8 cellular contexts compared by ENCODE assay signal in genomic region chr1:173868266-173869107, GRCh38. TPM values are rescaled to one million over a fixed set of nuclear protein-coding genes. Genes with fewer than 3 reads are reported as not detected.
A peak's percentile ranks its signal among the peaks of the same experiment; 100 is the strongest.
DNase-seq lines count a peak whose midpoint lies in the region; ATAC-seq and TF ChIP-seq lines count a peak whose summit lies in the region.

Gene ZBTB37 (plus strand): TSS chr1:173868380. CDS start chr1:173870226, 1,846 bp downstream.

- peaks cover 65% of the 10 kb centered on the region for H3K4me1 Mint-ChIP-seq in activated T-cell treated with anti-CD3 and anti-CD28 coated beads, Interleukin-2, amount 50 U/mL, for 4 hours (ENCODE audit: low read depth)
- peaks cover 59 to 82% of the 10 kb centered on the region in 2 donors for H3K4me1 Mint-ChIP-seq in natural killer cell treated with Interleukin-12 subunit alpha and Interleukin-12 subunit beta and Interleukin-15 and Interleukin-18, amount 100 ng/mL, for 72 hours (ENCODE audit: low read depth in 2 of 2)

- H2AFZ ChIP-seq in KMS-11 (ENCODE audit: low read depth) = peak within 1 kb of the TSS; percentile 94

- peaks cover 40% of the 10 kb centered on the region for H3K79me2 ChIP-seq in KMS-11 (ENCODE audit: insufficient read depth, low read depth)

- H3K36me3 ChIP-seq in KMS-11 (ENCODE audit: insufficient read depth) = peaks cover 38% of the 10 kb centered on the region
- peaks cover 6 to 38% (median 8%) of the 10 kb centered on the region in 3 donors for H3K36me3 ChIP-seq in esophagus squamous epithelium

- H3K9me3 ChIP-seq in esophagus squamous epithelium = no peaks in the 10 kb centered on the region

- H3K27ac ChIP-seq in KMS-11 = peak within 1 kb of the TSS; percentile 83
- peak within 1 kb of the TSS; percentile 94 to 99 (median 96) for H3K27ac ChIP-seq in esophagus squamous epithelium

- TF ChIP-seq CTCF in KMS-11 (conservative IDR thresholded peaks at IDR 0.05; ENCODE audit: low read depth, low read length) = 0 out of 2 replicates have a peak, but pooled peaks have one; percentile 22
- no peak for TF ChIP-seq CTCF in esophagus squamous epithelium (IDR thresholded peaks at IDR 0.05)

- DNase-seq in DMS 273 treated with DMSO at 0.1 percent for 48 hours (lab: John Stamatoyannopoulos, UW) (peak; percentile 67), esophagus squamous epithelium (lab: John Stamatoyannopoulos, UW) (peak; percentile 78)
- DNase-seq in activated T-cell treated with anti-CD3 and anti-CD28 coated beads, Interleukin-2, amount 50 U/mL, for 4 hours = peak; percentile 90
- DNase-seq in natural killer cell treated with Interleukin-12 subunit alpha and Interleukin-12 subunit beta and Interleukin-15 and Interleukin-18, amount 100 ng/mL, for 72 hours (ENCODE audit: low spot score) = peak; percentile 90
- peak; percentile 93 for DNase-seq in stimulated activated naive CD4-positive, alpha-beta T cell treated with Interleukin-2 at 50 U/mL for 16 hours (lab: John Stamatoyannopoulos, UW)

- TF ChIP-seq POLR2A in esophagus squamous epithelium (IDR thresholded peaks at IDR 0.05) = peak in 1 of 4 donors; percentile 19

- H3K27me3 Mint-ChIP-seq in activated T-cell treated with anti-CD3 and anti-CD28 coated beads, Interleukin-2, amount 50 U/mL, for 4 hours (ENCODE audit: low read depth) = no peaks in the 10 kb centered on the region
- H3K27me3 Mint-ChIP-seq in natural killer cell treated with Interleukin-12 subunit alpha and Interleukin-12 subunit beta and Interleukin-15 and Interleukin-18, amount 100 ng/mL, for 72 hours = no peaks in the 10 kb centered on the region

- WGBS in esophagus squamous epithelium, 2 donors = 0 to 1% methylated on average over 28 to 34 of the region's 54 CpGs

- H3K36me3 Mint-ChIP-seq in activated T-cell treated with anti-CD3 and anti-CD28 coated beads, Interleukin-2, amount 50 U/mL, for 4 hours (ENCODE audit: insufficient read depth) = peaks cover 49% of the 10 kb centered on the region
- peaks cover 47% of the 10 kb centered on the region for H3K36me3 Mint-ChIP-seq in natural killer cell treated with Interleukin-12 subunit alpha and Interleukin-12 subunit beta and Interleukin-15 and Interleukin-18, amount 100 ng/mL, for 72 hours

- H3K4me1 ChIP-seq in KMS-11 (ENCODE audit: low read depth, poor library complexity, severe bottlenecking) (peaks cover 50% of the 10 kb centered on the region), esophagus squamous epithelium (peaks cover 0 to 57% (median 29%) of the 10 kb centered on the region in 3 donors)

- H3K27ac Mint-ChIP-seq in natural killer cell treated with Interleukin-12 subunit alpha and Interleukin-12 subunit beta and Interleukin-15 and Interleukin-18, amount 100 ng/mL, for 72 hours = peak within 1 kb of the TSS; percentile 89 to 92

- H3K27me3 ChIP-seq in KMS-11 (ENCODE audit: insufficient read depth, low read depth) (no peaks in the 10 kb centered on the region), esophagus squamous epithelium (no peaks in the 10 kb centered on the region)

- peaks cover 34% of the 10 kb centered on the region for H4K20me1 ChIP-seq in KMS-11 (ENCODE audit: insufficient read depth)

- H3K4me3 Mint-ChIP-seq in activated T-cell treated with anti-CD3 and anti-CD28 coated beads, Interleukin-2, amount 50 U/mL, for 4 hours = peak within 1 kb of the TSS; percentile 91
- peak within 1 kb of the TSS; percentile 99 for H3K4me3 Mint-ChIP-seq in natural killer cell treated with Interleukin-12 subunit alpha and Interleukin-12 subunit beta and Interleukin-15 and Interleukin-18, amount 100 ng/mL, for 72 hours

- H3K9ac ChIP-seq in KMS-11 = peak within 1 kb of the TSS; percentile 91

- peak; percentile 55 for ATAC-seq in GM21737 (IDR thresholded peaks at IDR 0.05; ENCODE audit: unreplicated experiment)
- ATAC-seq in activated T-cell treated with anti-CD3 and anti-CD28 coated beads, Interleukin-2, amount 50 U/mL, for 4 hours = peak; percentile 58 to 65
- peak; percentile 69 to 71 for ATAC-seq in natural killer cell treated with Interleukin-12 subunit alpha and Interleukin-12 subunit beta and Interleukin-15 and Interleukin-18, amount 100 ng/mL, for 72 hours

- intact Hi-C loops in esophagus squamous epithelium (cut with DNase I) = no loop called here

- peak within 1 kb of the TSS; percentile 100 for H3K4me2 ChIP-seq in KMS-11

- no peaks in the 10 kb centered on the region for H3K9me3 Mint-ChIP-seq in activated T-cell treated with anti-CD3 and anti-CD28 coated beads, Interleukin-2, amount 50 U/mL, for 4 hours
- no peaks in the 10 kb centered on the region for H3K9me3 Mint-ChIP-seq in natural killer cell treated with Interleukin-12 subunit alpha and Interleukin-12 subunit beta and Interleukin-15 and Interleukin-18, amount 100 ng/mL, for 72 hours

- H3K4me3 ChIP-seq in KMS-11 (IDR thresholded peaks at IDR 0.05; ENCODE audit: insufficient read depth, low read depth, low read length) (peak within 1 kb of the TSS; percentile 96), esophagus squamous epithelium (peak within 1 kb of the TSS; percentile 74 to 94 (median 81))

TF ChIP-seq in PFSK-1, 5 proteins besides CTCF, POLR2A, EP300 and RAD21:
- TF ChIP-seq TAF1 (IDR thresholded peaks at IDR 0.05; ENCODE audit: borderline replicate concordance, insufficient read depth, low read length) (no peak), FOXP2 (optimal IDR thresholded peaks at IDR 0.05; ENCODE audit: borderline replicate concordance, extremely low read depth, extremely low read length, insufficient read depth) (peak; percentile 72), SIN3A (IDR thresholded peaks at IDR 0.05; ENCODE audit: borderline replicate concordance, insufficient read depth, low read length) (0 out of 2 replicates have a peak, but pooled peaks have one; percentile 25), POLR2AphosphoS5 (IDR thresholded peaks at IDR 0.05; ENCODE audit: low read depth, low read length) (no peak), REST (IDR thresholded peaks at IDR 0.05; ENCODE audit: insufficient read depth in 1 of 2, low read depth in 2 of 2, low read length in 2 of 2) (0 out of 4 replicates have a peak, but pooled peaks of 1 of the 2 experiments have one; percentile 17)
TF ChIP-seq in PFSK-1: peak in this region for 3.

RNA-seq across cellular contexts. Expression of gene ZBTB37, which starts in this region (rescaled TPM):
- 0.46 TPM for polyA plus RNA-seq in PFSK-1 (2012; ENCODE audit: insufficient read length, low read depth)
- total RNA-seq in activated T-cell treated with anti-CD3 and anti-CD28 coated beads, Interleukin-2, amount 50 U/mL, for 4 hours = 1 to 10 TPM; 5.8 to 8.1 (median 7.7) TPM
- 1 to 10 TPM; 1.6 to 6.3 (median 3.3) TPM for total RNA-seq in esophagus squamous epithelium
- total RNA-seq in natural killer cell treated with Interleukin-12 subunit alpha and Interleukin-12 subunit beta and Interleukin-15 and Interleukin-18, amount 100 ng/mL, for 72 hours = 10 to 100 TPM; 15.6 to 19.7 TPM

Comparison
In these comparisons a context has a peak if more than half of its experiments do, and no peak if none do; other contexts are left out.
1. Peak in every context shown above with its lines: DNase-seq, ATAC-seq, H3K4me3 ChIP-seq and H3K27ac ChIP-seq.